23 cellular contexts compared by ENCODE assay signal in the genomic region with DNA sequence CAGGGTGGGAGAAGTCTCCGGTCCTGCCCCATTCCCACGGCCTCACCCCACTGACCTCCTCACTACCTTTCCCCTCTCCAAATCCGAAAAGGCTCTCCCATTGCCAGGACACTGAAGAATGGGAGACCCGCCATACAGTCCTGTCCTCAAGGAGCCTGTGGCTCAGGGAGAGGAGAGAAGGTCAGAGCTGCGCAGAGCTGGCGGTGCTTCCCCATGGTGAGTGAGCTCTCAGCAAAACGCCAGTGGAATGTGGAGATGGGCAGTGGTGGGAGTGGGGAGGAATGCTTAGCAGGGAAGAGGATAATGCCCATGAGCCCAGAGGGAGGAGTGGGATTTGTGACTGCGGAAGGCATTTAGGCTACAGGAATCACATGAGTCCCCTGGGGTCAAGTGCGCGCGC.
"Had no signal": no experiment of that assay in that cellular context is flagged by ENCODE, and none has a peak within 500 bp of the region (broad histone marks: within the 10 kb centered on the region; RNA-seq: fewer than 3 reads in every experiment).

No MANE protein-coding gene starts in this region.

- H3K4me1 ChIP-seq: parathyroid adenoma, transverse colon had no signal

- H2AFZ ChIP-seq: hepatocyte, parathyroid adenoma had no signal

- ATAC-seq: activated CD8-positive, alpha-beta T cell treated with anti-CD3 and anti-CD28 coated beads for 36 hours; activated T-helper 17 cell treated with anti-CD3 and anti-CD28 coated beads, Interleukin-2, amount 50 U/mL, for 72 hours; left colon had no signal

- H3K79me2 ChIP-seq: hepatocyte, parathyroid adenoma had no signal

- H3K9me3 ChIP-seq: neutrophil, transverse colon had no signal

- H3K4me2 ChIP-seq: hepatocyte had no signal

- H3K27me3 ChIP-seq: cardiac muscle cell, hepatocyte, neutrophil, transverse colon had no signal

- H3K27ac ChIP-seq: cardiac muscle cell, hepatocyte, neutrophil, parathyroid adenoma, transverse colon had no signal

- H3K4me3 ChIP-seq: cardiac muscle cell, hepatocyte, lung, transverse colon had no signal

- H3K36me3 ChIP-seq: cardiac muscle cell, neutrophil, transverse colon had no signal

- DNase-seq: activated CD4-positive, alpha-beta T cell treated with anti-CD3 and anti-CD28 coated beads, Interleukin-2, amount 10 ng/mL, durations not matched to agents 24 days and 14 days; activated CD4-positive, CD25-positive, alpha-beta regulatory T cell; activated CD8-positive, alpha-beta T cell treated with anti-CD3 and anti-CD28 coated beads for 36 hours; activated naive CD4-positive, alpha-beta T cell; activated naive CD8-positive, alpha-beta T cell treated with anti-CD3 and anti-CD28 coated beads for 36 hours; activated T-cell treated with anti-CD3 and anti-CD28 coated beads, Interleukin-2, amount 50 U/mL, for 1 hour; amniotic stem cell; dermis blood vessel endothelial cell; effector memory CD4-positive, alpha-beta T cell; foreskin fibroblast; left colon; midbrain; stimulated activated CD4-positive, alpha-beta T cell treated with anti-CD3 and anti-CD28 coated beads, Interleukin-12 subunit alpha, Interleukin-12 subunit beta, amount 100 ng/mL, for 4 hours; stimulated activated CD4-positive, alpha-beta T cell treated with anti-CD3 and anti-CD28 coated beads, Interleukin-1b, Interleukin-23, amount 100 ng/mL, for 48 hours; T-helper 1 cell; T1000; transverse colon had no signal
